9 cellular contexts compared by ENCODE assay signal in genomic region chr2:173652731-173653426, GRCh38.
DNase-seq lines count a peak whose midpoint lies in the region; ATAC-seq, FAIRE-seq and TF ChIP-seq lines count a peak whose summit lies in the region.
"Had no signal": no experiment of that assay in that cellular context is flagged by ENCODE, and none has a peak within 500 bp of the region (broad histone marks: within the 10 kb centered on the region; RNA-seq: fewer than 3 reads in every experiment).

No MANE protein-coding gene starts in this region.

- in situ Hi-C loops in K562 (cut with MboI), result no loop called here

- no TSS peak for BruUV-seq in K562 (replicated peaks; lab: Mats Ljungman, UMichigan)

- H3K27ac ChIP-seq in HUES48 (ENCODE audit: low read depth, low read length), result peak overlapping the region; percentile 76
- H3K27ac ChIP-seq in K562 (ENCODE audit: extremely low read depth, low read depth, low read length), result no peak overlapping the region
- H3K27ac ChIP-seq in mesodermal cell (ENCODE audit: low read depth, low read length, severe bottlenecking), result peak overlapping the region; percentile 99

- H3K36me3 ChIP-seq in HUES48 (ENCODE audit: control insufficient read depth, insufficient read depth, low read length), result no peaks in the 10 kb centered on the region
- no peaks in the 10 kb centered on the region for H3K36me3 ChIP-seq in K562 (ENCODE audit: control insufficient read depth, insufficient read depth, low read length)
- H3K36me3 ChIP-seq in mesodermal cell (ENCODE audit: control insufficient read depth, insufficient read depth, low read length), result no peaks in the 10 kb centered on the region

- 2% methylated on average over 10 of the region's 10 CpGs for WGBS in K562 (ENCODE audit: insufficient coverage, low coverage, missing lambda C conversion rate)
- 44 to 64% methylated on average over 2 to 3 of the region's 10 CpGs for WGBS in mesodermal cell (ENCODE audit: insufficient coverage in 2 of 2), 2 experiments

- no peak for ATAC-seq in K562

- H3K79me2 ChIP-seq in K562 (ENCODE audit: control insufficient read depth, insufficient read depth, low read length), result no peaks in the 10 kb centered on the region

- H3K9ac ChIP-seq in HUES48 (ENCODE audit: low read depth, low read length), result no peak overlapping the region
- no peak overlapping the region for H3K9ac ChIP-seq in K562 (ENCODE audit: insufficient read depth in 1 of 2, low read depth in 2 of 2, low read length in 2 of 2)

- H3K4me2 ChIP-seq in K562 (ENCODE audit: insufficient read depth, low read length), result no peak overlapping the region

- no peak for FAIRE-seq in K562 (lab: Jason Lieb, UNC)

- POLR2A ChIA-PET in AG04449 (lab: Yijun Ruan, JAX), result interaction anchor here (0.8 kb wide), 1 partner anchor 234 kb away, joined by 3 read pairs; no protein-coding TSS in a partner anchor
- POLR2A ChIA-PET in K562 (lab: Yijun Ruan, JAX), result interaction anchor here (0.8 kb wide), 1 partner anchor 367 kb away, joined by 3 read pairs; no protein-coding TSS in a partner anchor

- DNase-seq in AG04449 (ENCODE audit: low read depth, low spot score) (peak; percentile 70), K562 (ENCODE audit: extremely low read depth in 1 of 4, low spot score in 3 of 4) (no peak), NCI-H2196 treated with DMSO at 0.1 percent for 48 hours (lab: John Stamatoyannopoulos, UW; ENCODE audit: unreplicated experiment) (no peak), NCI-H2171 treated with DMSO at 0.1 percent for 48 hours (lab: John Stamatoyannopoulos, UW) (no peak), GDM1 (lab: John Stamatoyannopoulos, UW) (no peak)
- DNase-seq in effector CD8-positive, alpha-beta T cell (lab: John Stamatoyannopoulos, UW), result no peak
- DNase-seq: activated naive CD4-positive, alpha-beta T cell treated with anti-CD3 and anti-CD28 coated beads, Interleukin-2, amount 10 ng/mL, durations not matched to agents 7 days and 5 days had no signal

- TF ChIP-seq POLR2A in K562 (conservative IDR thresholded peaks at IDR 0.05), result no peak

- no peaks in the 10 kb centered on the region for H3K27me3 ChIP-seq in HUES48 (ENCODE audit: control insufficient read depth, insufficient read depth, low read length)
- H3K27me3 ChIP-seq in K562 (ENCODE audit: control insufficient read depth in 2 of 2, insufficient read depth in 2 of 2, low read length in 2 of 2), result peaks cover 10 to 14% of the 10 kb centered on the region in 2 experiments; a peak in 3 of 5 replicates

- H2AFZ ChIP-seq in K562 (ENCODE audit: low read depth, low read length), result no peak overlapping the region

- TF ChIP-seq CTCF in AG04449 (IDR thresholded peaks at IDR 0.05; ENCODE audit: insufficient read depth, low read length, missing control alignments) (no peak), K562 (IDR thresholded peaks at IDR 0.05 in 2 of 3, conservative IDR thresholded peaks at IDR 0.05 in 1 of 3; ENCODE audit: insufficient read depth in 2 of 3, low read depth in 1 of 3, low read length in 3 of 3) (no peak)

- CTCF ChIA-PET in AG04449 (lab: Yijun Ruan, JAX) (interaction anchor here (1.1 kb wide), 1 partner anchor 694 kb away, joined by 3 read pairs; no protein-coding TSS in a partner anchor), K562 (lab: Yijun Ruan, JAX; ENCODE audit: low intra/inter-chr PET ratio) (no interaction called here)

- TF ChIP-seq RAD21 in K562 (CRISPR knock-in tag; conservative IDR thresholded peaks at IDR 0.05 in 1 of 2, IDR thresholded peaks at IDR 0.05 in 1 of 2), result no peak

- no peaks in the 10 kb centered on the region for H3K9me3 ChIP-seq in HUES48 (ENCODE audit: control insufficient read depth, insufficient read depth, low read length)
- no peaks in the 10 kb centered on the region for H3K9me3 ChIP-seq in K562 (replicated peaks; ENCODE audit: control insufficient read depth, insufficient read depth, low read depth, low read length)
- H3K9me3 ChIP-seq in mesodermal cell (ENCODE audit: control insufficient read depth, low read length), result peaks cover 9% of the 10 kb centered on the region

- intact Hi-C loops in K562 (cut with micrococcal nuclease), result no loop called here

- H4K20me1 ChIP-seq in K562 (replicated peaks; ENCODE audit: control insufficient read depth, insufficient read depth, low read length), result no peaks in the 10 kb centered on the region

- TF ChIP-seq EP300 in K562 (IDR thresholded peaks at IDR 0.05; ENCODE audit: low read length), result no peak

- H3K9me1 ChIP-seq in K562 (ENCODE audit: control insufficient read depth, insufficient read depth, low read length), result no peaks in the 10 kb centered on the region

- H3K4me1 ChIP-seq in HUES48 (ENCODE audit: control insufficient read depth, insufficient read depth, low read length) (peaks cover 13% of the 10 kb centered on the region), K562 (replicated peaks in 1 of 2; ENCODE audit: control insufficient read depth in 2 of 2, insufficient read depth in 2 of 2, low read length in 2 of 2) (no peaks in the 10 kb centered on the region), mesodermal cell (ENCODE audit: control insufficient read depth, insufficient read depth, low read length, poor library complexity, severe bottlenecking) (peaks cover 18% of the 10 kb centered on the region)

- H3K4me3 ChIP-seq in AG04449 (ENCODE audit: low read depth, low read length) (no peak overlapping the region), HUES48 (ENCODE audit: low read depth, low read length) (no peak overlapping the region), K562 (no peak overlapping the region), mesodermal cell (ENCODE audit: extremely low read depth, insufficient read depth, low read length, poor library complexity, severe bottlenecking) (no peak overlapping the region)

TF ChIP-seq in K562, 482 proteins besides CTCF, POLR2A, EP300 and RAD21:
- TF ChIP-seq ZNF76 (CRISPR knock-in tag; IDR thresholded peaks at IDR 0.05; ENCODE audit: borderline replicate concordance) (no peak), FOSL1 (tag; conservative IDR thresholded peaks at IDR 0.05) (peak; percentile 89), EGR1 (conservative IDR thresholded peaks at IDR 0.05) (no peak), DLX4 (CRISPR knock-in tag; IDR thresholded peaks at IDR 0.05) (no peak), SREBF1 (IDR thresholded peaks at IDR 0.05; ENCODE audit: borderline replicate concordance, low read depth, low read length) (no peak), ATF3 (IDR thresholded peaks at IDR 0.05) (0 out of 2 replicates have a peak, but pooled peaks have one; percentile 20), ATF3 (CRISPR knock-in tag; conservative IDR thresholded peaks at IDR 0.05) (no peak), MAFF (IDR thresholded peaks at IDR 0.05; ENCODE audit: low read length) (no peak), ZNF644 (tag; IDR thresholded peaks at IDR 0.05; ENCODE audit: low read depth) (no peak), NRF1 (conservative IDR thresholded peaks at IDR 0.05 in 1 of 2, IDR thresholded peaks at IDR 0.05 in 1 of 2) (peak in 1 of 2 experiments; percentile 33; a peak in 2 of 4 replicates), CEBPG (CRISPR knock-in tag; IDR thresholded peaks at IDR 0.05) (no peak), CEBPG (tag; conservative IDR thresholded peaks at IDR 0.05 in 1 of 2, IDR thresholded peaks at IDR 0.05 in 1 of 2) (no peak), ZBTB7A (IDR thresholded peaks at IDR 0.05; ENCODE audit: borderline replicate concordance, control insufficient read depth, low read depth, low read length) (no peak), ZKSCAN1 (IDR thresholded peaks at IDR 0.05; ENCODE audit: low read depth, low read length) (no peak), MIER1 (IDR thresholded peaks at IDR 0.05; ENCODE audit: low read depth) (no peak), ELK3 (CRISPR knock-in tag; IDR thresholded peaks at IDR 0.05) (no peak), ZNF655 (CRISPR knock-in tag; IDR thresholded peaks at IDR 0.05) (no peak), PHF21A (IDR thresholded peaks at IDR 0.05; ENCODE audit: borderline replicate concordance, low read depth) (no peak), JUND (IDR thresholded peaks at IDR 0.05; ENCODE audit: borderline replicate concordance, low read depth, low read length) (no peak), JUND (tag; IDR thresholded peaks at IDR 0.05; ENCODE audit: borderline replicate concordance, low read depth, low read length) (peak; percentile 17; the same call in 1 of the 3 replicates)
